In genomic region chr10:88477343-88478085, GRCh38 we compare ENCODE assay signal across 28 cellular contexts.
DNase-seq lines count a peak whose midpoint lies in the region; ATAC-seq, FAIRE-seq and TF ChIP-seq lines count a peak whose summit lies in the region.
"Had no signal": no experiment of that assay in that cellular context is flagged by ENCODE, and none has a peak within 500 bp of the region (broad histone marks: within the 10 kb centered on the region; RNA-seq: fewer than 3 reads in every experiment).

No MANE protein-coding gene starts in this region.

- H3K27me3 Mint-ChIP-seq in astrocyte (ENCODE audit: low read depth, unreplicated experiment) = no peaks in the 10 kb centered on the region
- H3K27me3 Mint-ChIP-seq in activated T-helper 17 cell treated with anti-CD3 and anti-CD28 coated beads, Interleukin-2, amount 50 U/mL, for 72 hours = no peaks in the 10 kb centered on the region
- H3K27me3 Mint-ChIP-seq: activated CD4-positive, alpha-beta memory T cell treated with anti-CD3 and anti-CD28 coated beads for 36 hours; activated naive CD8-positive, alpha-beta T cell; CD4-positive, alpha-beta T cell; stimulated activated naive B cell treated with anti-CD40 and anti-IgM and Interleukin-4, amounts not matched to agents 10 μg/mL and 1 μg/mL and 100 μg/mL, for 72 hours had no signal

- intact Hi-C loops in Right ventricle myocardium inferior (cut with DNase I) = no loop called here
- intact Hi-C loops in left ventricle myocardium inferior (cut with micrococcal nuclease) = no loop called here

- no peaks in the 10 kb centered on the region for H3K79me2 ChIP-seq in astrocyte (ENCODE audit: insufficient read depth, low read length)

- no peaks in the 10 kb centered on the region for H3K4me1 Mint-ChIP-seq in astrocyte (ENCODE audit: low read depth, unreplicated experiment)
- no peaks in the 10 kb centered on the region for H3K4me1 Mint-ChIP-seq in activated T-helper 17 cell treated with anti-CD3 and anti-CD28 coated beads, Interleukin-2, amount 50 U/mL, for 72 hours
- H3K4me1 Mint-ChIP-seq: neural progenitor cell; stimulated activated naive B cell treated with anti-CD40 and anti-IgM and Interleukin-4, amounts not matched to agents 10 μg/mL and 1 μg/mL and 100 μg/mL, for 72 hours had no signal

- FAIRE-seq in astrocyte (lab: Jason Lieb, UNC) (no peak), urothelium cell line (lab: Jason Lieb, UNC) (peak; percentile 81)
- FAIRE-seq: endometrium, H1, TTC549 had no signal

- no peak overlapping the region for H3K4me3 Mint-ChIP-seq in astrocyte (ENCODE audit: unreplicated experiment)
- H3K4me3 Mint-ChIP-seq in activated T-helper 17 cell treated with anti-CD3 and anti-CD28 coated beads, Interleukin-2, amount 50 U/mL, for 72 hours = no peak overlapping the region
- H3K4me3 Mint-ChIP-seq: activated CD4-positive, alpha-beta memory T cell treated with anti-CD3 and anti-CD28 coated beads for 36 hours; activated naive CD8-positive, alpha-beta T cell; CD4-positive, alpha-beta T cell; neural progenitor cell; stimulated activated naive B cell treated with anti-CD40 and anti-IgM and Interleukin-4, amounts not matched to agents 10 μg/mL and 1 μg/mL and 100 μg/mL, for 72 hours; T-helper 1 cell treated with Interleukin-12 subunit alpha and Interleukin-12 subunit beta and Interleukin-4 antibody, amounts not matched to agents 30 μg/mL and 1 μg/mL, for 36 hours had no signal

- DNase-seq in Right ventricle myocardium inferior (ENCODE audit: missing footprints) (no peak), left ventricle myocardium inferior (no peak), astrocyte (ENCODE audit: low read depth) (peak; percentile 15), fibroblast of the conjunctiva (ENCODE audit: low read depth) (peak; percentile 10), urothelium cell line (ENCODE audit: low spot score) (no peak), RPMI8226 (no peak), SKM-1 treated with dmso at 0.1 percent for 144 hours (lab: John Stamatoyannopoulos, UW; ENCODE audit: unreplicated experiment) (no peak)
- DNase-seq: activated CD4-positive, alpha-beta memory T cell treated with anti-CD3 and anti-CD28 coated beads for 36 hours; activated CD4-positive, CD25-positive, alpha-beta regulatory T cell treated with anti-CD3 and anti-CD28 coated beads, Interleukin-2, amount 50 U/mL, for 72 hours; activated CD8-positive, alpha-beta memory T cell treated with anti-CD3 and anti-CD28 coated beads, Interleukin-2, amount 50 U/mL, for 48 hours; AML-193; CD4-positive, alpha-beta T cell; central memory CD4-positive, alpha-beta T cell; NCI-H510A; posterior cingulate gyrus; stimulated activated CD4-positive, alpha-beta T cell treated with anti-CD3 and anti-CD28 coated beads, Interleukin-15, amount 100 ng/mL, for 24 hours; stimulated activated naive B cell treated with anti-CD40 and anti-IgM and Interleukin-4, amounts not matched to agents 10 μg/mL and 1 μg/mL and 100 μg/mL, for 72 hours had no signal

- no peak overlapping the region for H3K4me2 ChIP-seq in astrocyte (ENCODE audit: low read length)
- H3K4me2 ChIP-seq: A549, neural progenitor cell had no signal

- TF ChIP-seq CTCF in left ventricle myocardium inferior (IDR thresholded peaks at IDR 0.05; ENCODE audit: borderline replicate concordance) (no peak), astrocyte (IDR thresholded peaks at IDR 0.05; ENCODE audit: insufficient read depth, low read depth, low read length) (no peak)

- H3K9ac ChIP-seq in astrocyte (ENCODE audit: low read length) = no peak overlapping the region
- H3K9ac ChIP-seq: neural progenitor cell had no signal

- H3K27ac ChIP-seq in left ventricle myocardium inferior (replicated peaks) = no peak overlapping the region
- H3K27ac ChIP-seq in astrocyte (ENCODE audit: low read depth, low read length) = no peak overlapping the region
- H3K27ac ChIP-seq: A549, ascending aorta, neural progenitor cell had no signal

- peaks cover 34% of the 10 kb centered on the region for H3K4me1 ChIP-seq in left ventricle myocardium inferior
- no peaks in the 10 kb centered on the region for H3K4me1 ChIP-seq in astrocyte (ENCODE audit: insufficient read depth, low read length)

- H3K36me3 ChIP-seq in left ventricle myocardium inferior = no peaks in the 10 kb centered on the region
- no peaks in the 10 kb centered on the region for H3K36me3 ChIP-seq in astrocyte (ENCODE audit: insufficient read depth, low read length)
- H3K36me3 ChIP-seq: ascending aorta, neural progenitor cell had no signal

- no peaks in the 10 kb centered on the region for H3K36me3 Mint-ChIP-seq in astrocyte (ENCODE audit: low read depth, unreplicated experiment)
- no peaks in the 10 kb centered on the region for H3K36me3 Mint-ChIP-seq in activated T-helper 17 cell treated with anti-CD3 and anti-CD28 coated beads, Interleukin-2, amount 50 U/mL, for 72 hours (ENCODE audit: low read depth)
- H3K36me3 Mint-ChIP-seq: activated CD4-positive, alpha-beta memory T cell treated with anti-CD3 and anti-CD28 coated beads for 36 hours; neural progenitor cell had no signal

- H3K4me3 ChIP-seq in left ventricle myocardium inferior (no peak overlapping the region), astrocyte (ENCODE audit: insufficient read depth, low read depth, low read length) (no peak overlapping the region)
- H3K4me3 ChIP-seq: A549, ascending aorta, neural progenitor cell had no signal

- H3K9me3 ChIP-seq in left ventricle myocardium inferior (replicated peaks) (no peaks in the 10 kb centered on the region), astrocyte (ENCODE audit: insufficient read depth, low read depth, low read length) (no peaks in the 10 kb centered on the region)
- H3K9me3 ChIP-seq: A549, ascending aorta had no signal

- H3K27me3 ChIP-seq in left ventricle myocardium inferior (ENCODE audit: low read depth) (no peaks in the 10 kb centered on the region), astrocyte (ENCODE audit: insufficient read depth, low read length) (no peaks in the 10 kb centered on the region)
- H3K27me3 ChIP-seq: ascending aorta, neural progenitor cell had no signal

- H3K27ac Mint-ChIP-seq in astrocyte (ENCODE audit: unreplicated experiment) = no peak overlapping the region
- no peak overlapping the region for H3K27ac Mint-ChIP-seq in activated T-helper 17 cell treated with anti-CD3 and anti-CD28 coated beads, Interleukin-2, amount 50 U/mL, for 72 hours
- H3K27ac Mint-ChIP-seq: activated CD4-positive, alpha-beta memory T cell treated with anti-CD3 and anti-CD28 coated beads for 36 hours; activated naive CD8-positive, alpha-beta T cell; activated T-helper 2 cell treated with anti-CD3 and anti-CD28 coated beads, Interferon-gamma antibody, Interleukin-2, Interleukin-4, amounts not matched to agents 10 μg/mL and 5 μg/mL and 100 μg/mL, durations not matched to agents 14 hours and 24 hours and 36 hours; CD4-positive, alpha-beta T cell; neural progenitor cell; stimulated activated naive B cell treated with anti-CD40 and anti-IgM and Interleukin-4, amounts not matched to agents 10 μg/mL and 1 μg/mL and 100 μg/mL, for 72 hours; T-helper 1 cell treated with Interleukin-12 subunit alpha and Interleukin-12 subunit beta and Interleukin-4 antibody, amounts not matched to agents 30 μg/mL and 1 μg/mL, for 36 hours had no signal

- ATAC-seq in Right ventricle myocardium inferior = peak; percentile 65
- no peak for ATAC-seq in activated T-helper 17 cell treated with anti-CD3 and anti-CD28 coated beads, Interleukin-2, amount 50 U/mL, for 72 hours (replicated peaks)
- ATAC-seq: A549; Panc1; stimulated activated naive B cell treated with anti-CD40 and anti-IgM and Interleukin-4, amounts not matched to agents 10 μg/mL and 1 μg/mL and 100 μg/mL, for 72 hours had no signal

- H3K9me3 Mint-ChIP-seq in astrocyte (ENCODE audit: unreplicated experiment) = no peaks in the 10 kb centered on the region
- H3K9me3 Mint-ChIP-seq in activated T-helper 17 cell treated with anti-CD3 and anti-CD28 coated beads, Interleukin-2, amount 50 U/mL, for 72 hours = peaks cover 7% of the 10 kb centered on the region
- H3K9me3 Mint-ChIP-seq: activated CD4-positive, alpha-beta memory T cell treated with anti-CD3 and anti-CD28 coated beads for 36 hours; CD4-positive, alpha-beta T cell; T-helper 1 cell treated with Interleukin-12 subunit alpha and Interleukin-12 subunit beta and Interleukin-4 antibody, amounts not matched to agents 30 μg/mL and 1 μg/mL, for 36 hours had no signal

- H2AFZ ChIP-seq in astrocyte (ENCODE audit: low read depth, low read length) = no peak overlapping the region
- H2AFZ ChIP-seq: neural progenitor cell had no signal

- H4K20me1 ChIP-seq in astrocyte (ENCODE audit: insufficient read depth, low read length) = no peaks in the 10 kb centered on the region

Comparison
In these comparisons a context has a peak if more than half of its experiments do, and no peak if none do; other contexts are left out.
1. DNase-seq: peak in astrocyte (single experiment) and fibroblast of the conjunctiva (single experiment); none in Right ventricle myocardium inferior (single experiment), left ventricle myocardium inferior (single experiment), urothelium cell line (single experiment), RPMI8226 (single experiment) and SKM-1 treated with dmso at 0.1 percent for 144 hours (single experiment).